Comparison of ENCODE assay signal across 1 cellular context in genomic region chr12:8081921-8082577, GRCh38.
A peak's percentile ranks its signal among the peaks of the same experiment; 100 is the strongest.
TF ChIP-seq lines count a peak whose summit lies in the region.

NECAP1 (plus strand) TSS chr12:8082274; CDS start chr12:8082289, 15 bp downstream.

TF ChIP-seq in GM23338, 12 proteins besides CTCF, POLR2A, EP300 and RAD21:
- TF ChIP-seq ZNF331 (CRISPR knock-in tag; IDR thresholded peaks at IDR 0.05; ENCODE audit: low read depth): no peak
- peak; percentile 85 for TF ChIP-seq POLR2AphosphoS5 (IDR thresholded peaks at IDR 0.05; ENCODE audit: low read depth)
- TF ChIP-seq STAT1 (IDR thresholded peaks at IDR 0.05; ENCODE audit: unreplicated experiment): no peak
- TF ChIP-seq REST (IDR thresholded peaks at IDR 0.05; ENCODE audit: unreplicated experiment): no peak
- TF ChIP-seq ZNF114 (CRISPR knock-in tag; IDR thresholded peaks at IDR 0.05): no peak
- TF ChIP-seq NANOG (IDR thresholded peaks at IDR 0.05; ENCODE audit: borderline replicate concordance): no peak
- TF ChIP-seq EZH2 (IDR thresholded peaks at IDR 0.05; ENCODE audit: low read depth, unreplicated experiment): no peak
- no peak for TF ChIP-seq ZNF462 (CRISPR knock-in tag; IDR thresholded peaks at IDR 0.05)
- 0 out of 2 replicates have a peak, but pooled peaks have one; percentile 63 for TF ChIP-seq ETS1 (IDR thresholded peaks at IDR 0.05)
- TF ChIP-seq EZH2phosphoT487 (IDR thresholded peaks at IDR 0.05; ENCODE audit: unreplicated experiment): no peak
- no peak for TF ChIP-seq JUNB (IDR thresholded peaks at IDR 0.05; ENCODE audit: unreplicated experiment)
- peak; percentile 94 for TF ChIP-seq CREB1 (CRISPR knock-in tag; IDR thresholded peaks at IDR 0.05; ENCODE audit: low read depth)
